8 cellular contexts compared by ENCODE assay signal in genomic region chr11:65571940-65572339, GRCh38. TPM values are rescaled to one million over a fixed set of nuclear protein-coding genes. Genes with fewer than 3 reads are reported as not detected.
DNase-seq lines count a peak whose midpoint lies in the region; FAIRE-seq and TF ChIP-seq lines count a peak whose summit lies in the region.

No MANE protein-coding gene starts in this region.

- no peaks in the 10 kb centered on the region for H3K27me3 ChIP-seq in small intestine (ENCODE audit: control insufficient read depth in 2 of 2, insufficient read depth in 2 of 2, low read length in 2 of 2)

- no peak for TF ChIP-seq EP300 in Ishikawa (IDR thresholded peaks at IDR 0.05; ENCODE audit: borderline replicate concordance)

- no peaks in the 10 kb centered on the region for H3K9me3 ChIP-seq in small intestine (ENCODE audit: control insufficient read depth, low read depth)

- H3K36me3 ChIP-seq in small intestine (ENCODE audit: control insufficient read depth in 2 of 2, insufficient read depth in 2 of 2, low read length in 2 of 2): no peaks in the 10 kb centered on the region

- peak overlapping the region; percentile 71 to 94 for H3K4me3 ChIP-seq in small intestine (ENCODE audit: low read depth in 1 of 2, low read length in 2 of 2)

- FAIRE-seq in small intestine (lab: Jason Lieb, UNC) (no peak), GM19239 (lab: Jason Lieb, UNC) (no peak)

- peaks cover 0 to 2% of the 10 kb centered on the region in 2 donors for H3K4me1 ChIP-seq in small intestine (ENCODE audit: control insufficient read depth in 2 of 2, insufficient read depth in 1 of 2, low read depth in 1 of 2, low read length in 1 of 2)

- TF ChIP-seq CTCF in VCaP (conservative IDR thresholded peaks at IDR 0.05): peak; percentile 78

- 5 to 9% (median 7%) methylated on average over 6 to 11 of the region's 11 CpGs for WGBS in small intestine, 3 donors

- peak; percentile 54 for TF ChIP-seq RAD21 in Ishikawa (IDR thresholded peaks at IDR 0.05; ENCODE audit: low read depth)

- H3K27ac ChIP-seq in VCaP: peak overlapping the region; percentile 98
- H3K27ac ChIP-seq in small intestine (ENCODE audit: low read depth in 1 of 2, low read length in 1 of 2): peak overlapping the region; percentile 75 to 97

- peak; percentile 50 for DNase-seq in DMS79 (lab: John Stamatoyannopoulos, UW)
- DNase-seq in glomerular visceral epithelial cell (ENCODE audit: extremely low spot score): peak; percentile 52
- peak; percentile 51 for DNase-seq in small intestine
- DNase-seq in NCI-H446 treated with DMSO at 0.1 percent for 48 hours (lab: John Stamatoyannopoulos, UW): no peak
- no peak for DNase-seq in GM19239 (ENCODE audit: insufficient read length, low spot score)
- no peak for DNase-seq in stimulated activated CD4-positive, alpha-beta T cell treated with anti-CD3 and anti-CD28 coated beads, Interleukin-4, amount 100 ng/mL, for 1 hour

TF ChIP-seq in Ishikawa, 13 proteins besides CTCF, POLR2A, EP300 and RAD21:
- TF ChIP-seq USF1 (IDR thresholded peaks at IDR 0.05) (no peak), TAF1 (IDR thresholded peaks at IDR 0.05; ENCODE audit: low read depth) (0 out of 2 replicates have a peak, but pooled peaks have one; percentile 17), TEAD4 (IDR thresholded peaks at IDR 0.05) (no peak), CREB1 (IDR thresholded peaks at IDR 0.05; ENCODE audit: low read depth) (no peak), FOXM1 (IDR thresholded peaks at IDR 0.05; ENCODE audit: borderline replicate concordance, low read depth) (no peak), YY1 (IDR thresholded peaks at IDR 0.05; ENCODE audit: low read depth) (no peak), ZBTB7A (IDR thresholded peaks at IDR 0.05; ENCODE audit: low read depth) (no peak), TCF12 (IDR thresholded peaks at IDR 0.05; ENCODE audit: low read depth) (no peak)

RNA-seq across cellular contexts. Expression of gene FAM89B, which starts 0.4 kb away (rescaled TPM):
- polyA plus RNA-seq in small intestine: 10 to 100 TPM; 30.0 to 39.2 (median 36.7) TPM

RNA-seq across cellular contexts. Expression of gene ZNRD2, which starts 1.7 kb away (rescaled TPM):
- polyA plus RNA-seq in small intestine: 10 to 100 TPM; 27.7 to 49.2 (median 38.4) TPM

RNA-seq across cellular contexts. Expression of gene EHBP1L1, which starts 3.9 kb away (rescaled TPM):
- 100 to 1,000 TPM in 1 of 3 donors, 10 to 100 TPM in 2; 36.1 to 131 (median 68.4) TPM for polyA plus RNA-seq in small intestine

RNA-seq across cellular contexts. Expression of gene LTBP3, which starts 13.8 kb away (rescaled TPM):
- polyA plus RNA-seq in small intestine: 10 to 100 TPM in 2 of 3 donors, 1 to 10 TPM in 1; 6.5 to 25.6 (median 17.0) TPM

RNA-seq across cellular contexts. Expression of gene KCNK7, which starts 23.7 kb away (rescaled TPM):
- polyA plus RNA-seq in small intestine: 10 to 100 TPM in 1 of 3 donors, under 1 TPM in 1, not detected in 1; 0.84 to 31.1 TPM

Comparison
In these comparisons a context has a peak if more than half of its experiments do, and no peak if none do; other contexts are left out.
1. DNase-seq: peak in DMS79 (single experiment), glomerular visceral epithelial cell (single experiment) and small intestine (single experiment); none in NCI-H446 treated with DMSO at 0.1 percent for 48 hours (single experiment), GM19239 (single experiment) and stimulated activated CD4-positive, alpha-beta T cell treated with anti-CD3 and anti-CD28 coated beads, Interleukin-4, amount 100 ng/mL, for 1 hour (single experiment).